29 cellular contexts compared by ENCODE assay signal in the genomic region with DNA sequence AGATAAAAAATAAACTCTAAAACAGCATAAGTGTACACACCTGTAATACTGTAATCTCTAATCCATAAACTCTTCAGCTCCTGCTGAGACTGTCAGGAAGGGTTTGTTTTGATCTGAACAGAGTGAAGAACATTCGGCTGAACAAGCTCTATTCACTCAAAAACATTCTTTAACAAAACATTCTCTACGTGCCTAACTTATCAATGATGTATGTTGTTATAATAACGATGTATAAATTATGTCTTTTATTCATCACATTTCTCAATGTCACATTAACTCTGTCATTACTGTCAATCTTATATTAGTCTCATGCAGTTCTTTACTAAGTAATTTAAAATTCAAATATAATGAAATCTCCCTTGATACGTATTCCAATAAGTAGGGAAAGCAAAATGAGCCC.
"Had no signal": no experiment of that assay in that cellular context is flagged by ENCODE, and none has a peak within 500 bp of the region (broad histone marks: within the 10 kb centered on the region; RNA-seq: fewer than 3 reads in every experiment).

No MANE protein-coding gene starts in this region.

- ATAC-seq: mucosa of descending colon; naive thymus-derived CD4-positive, alpha-beta T cell; natural killer cell treated with Interleukin-12 subunit alpha and Interleukin-12 subunit beta and Interleukin-15 and Interleukin-18, amount 100 ng/mL, for 72 hours; pancreas; right cardiac atrium; sciatic nerve; stimulated activated naive B cell treated with anti-CD40 and anti-IgM and Interleukin-4, amounts not matched to agents 10 μg/mL and 1 μg/mL and 100 μg/mL, for 72 hours; stimulated activated naive CD8-positive, alpha-beta T cell treated with anti-CD3 and anti-CD28 coated beads, Interleukin-15, Interleukin-2, amounts not matched to agents 100 U/mL and 50 U/mL, for 24 hours had no signal

- H3K4me3 ChIP-seq: hepatocyte, left ventricle myocardium inferior, lung, mucosa of descending colon, pancreas, prostate gland, skin epidermis, stomach, testis, thyroid gland, transverse colon, upper lobe of left lung, vagina had no signal

- H3K36me3 ChIP-seq: left ventricle myocardium inferior, pancreas, prostate gland, stomach, thyroid gland, transverse colon, upper lobe of left lung, vagina had no signal

- H3K27me3 Mint-ChIP-seq: memory B cell; naive thymus-derived CD4-positive, alpha-beta T cell; natural killer cell treated with Interleukin-12 subunit alpha and Interleukin-12 subunit beta and Interleukin-15 and Interleukin-18, amount 100 ng/mL, for 72 hours; stimulated activated naive B cell treated with anti-CD40 and anti-IgM and Interleukin-4, amounts not matched to agents 10 μg/mL and 1 μg/mL and 100 μg/mL, for 72 hours had no signal

- H3K79me2 ChIP-seq: hepatocyte had no signal

- H3K4me1 Mint-ChIP-seq: memory B cell; naive thymus-derived CD4-positive, alpha-beta T cell; neural crest cell; stimulated activated naive B cell treated with anti-CD40 and anti-IgM and Interleukin-4, amounts not matched to agents 10 μg/mL and 1 μg/mL and 100 μg/mL, for 72 hours had no signal

- H3K27me3 ChIP-seq: hepatocyte, pancreas, stomach, testis, thyroid gland, transverse colon, upper lobe of left lung, vagina had no signal

- H3K27ac Mint-ChIP-seq: memory B cell; naive thymus-derived CD4-positive, alpha-beta T cell; natural killer cell treated with Interleukin-12 subunit alpha and Interleukin-12 subunit beta and Interleukin-15 and Interleukin-18, amount 100 ng/mL, for 72 hours; stimulated activated naive B cell treated with anti-CD40 and anti-IgM and Interleukin-4, amounts not matched to agents 10 μg/mL and 1 μg/mL and 100 μg/mL, for 72 hours had no signal

- DNase-seq: left ventricle myocardium inferior; midbrain; mucosa of descending colon; naive thymus-derived CD4-positive, alpha-beta T cell; nucleus accumbens; pancreas; posterior cingulate gyrus; retina; right cardiac atrium; stimulated activated CD4-positive, alpha-beta T cell treated with anti-CD3 and anti-CD28 coated beads, Interleukin-12 subunit alpha, Interleukin-12 subunit beta, amount 100 ng/mL, for 4 hours; stimulated activated CD4-positive, alpha-beta T cell treated with anti-CD3 and anti-CD28 coated beads, Interleukin-15, amount 100 ng/mL, for 24 hours; stimulated activated CD4-positive, alpha-beta T cell treated with anti-CD3 and anti-CD28 coated beads, Interleukin-2, amount 100 ng/mL, for 24 hours; stimulated activated CD4-positive, alpha-beta T cell treated with anti-CD3 and anti-CD28 coated beads, Interleukin-4, amount 100 ng/mL, for 1 hour; stimulated activated naive B cell treated with anti-CD40 and anti-IgM and Interleukin-4, amounts not matched to agents 10 μg/mL and 1 μg/mL and 100 μg/mL, for 72 hours; stimulated activated naive CD8-positive, alpha-beta T cell treated with anti-CD3 and anti-CD28 coated beads, Interleukin-15, Interleukin-2, amounts not matched to agents 100 U/mL and 50 U/mL, for 24 hours; stomach; testis; thyroid gland; transverse colon; upper lobe of left lung had no signal

- H3K4me1 ChIP-seq: left ventricle myocardium inferior, pancreas, prostate gland, stomach, testis, thyroid gland, transverse colon, upper lobe of left lung, vagina had no signal

- H3K9me3 ChIP-seq: left ventricle myocardium inferior, mucosa of descending colon, pancreas, prostate gland, stomach, testis, thyroid gland, transverse colon, upper lobe of left lung, vagina had no signal

- H2AFZ ChIP-seq: hepatocyte had no signal

- H3K36me3 Mint-ChIP-seq: memory B cell; naive thymus-derived CD4-positive, alpha-beta T cell; natural killer cell treated with Interleukin-12 subunit alpha and Interleukin-12 subunit beta and Interleukin-15 and Interleukin-18, amount 100 ng/mL, for 72 hours; stimulated activated naive B cell treated with anti-CD40 and anti-IgM and Interleukin-4, amounts not matched to agents 10 μg/mL and 1 μg/mL and 100 μg/mL, for 72 hours had no signal

- H3K27ac ChIP-seq: hepatocyte, left ventricle myocardium inferior, pancreas, prostate gland, skin epidermis, stomach, testis, thyroid gland, transverse colon, upper lobe of left lung, vagina had no signal

- H3K4me3 Mint-ChIP-seq: memory B cell; naive thymus-derived CD4-positive, alpha-beta T cell; natural killer cell treated with Interleukin-12 subunit alpha and Interleukin-12 subunit beta and Interleukin-15 and Interleukin-18, amount 100 ng/mL, for 72 hours; neural crest cell; stimulated activated naive B cell treated with anti-CD40 and anti-IgM and Interleukin-4, amounts not matched to agents 10 μg/mL and 1 μg/mL and 100 μg/mL, for 72 hours had no signal

- H3K4me2 ChIP-seq: hepatocyte had no signal
